Comparison of ENCODE assay signal across 8 cellular contexts in the genomic region with DNA sequence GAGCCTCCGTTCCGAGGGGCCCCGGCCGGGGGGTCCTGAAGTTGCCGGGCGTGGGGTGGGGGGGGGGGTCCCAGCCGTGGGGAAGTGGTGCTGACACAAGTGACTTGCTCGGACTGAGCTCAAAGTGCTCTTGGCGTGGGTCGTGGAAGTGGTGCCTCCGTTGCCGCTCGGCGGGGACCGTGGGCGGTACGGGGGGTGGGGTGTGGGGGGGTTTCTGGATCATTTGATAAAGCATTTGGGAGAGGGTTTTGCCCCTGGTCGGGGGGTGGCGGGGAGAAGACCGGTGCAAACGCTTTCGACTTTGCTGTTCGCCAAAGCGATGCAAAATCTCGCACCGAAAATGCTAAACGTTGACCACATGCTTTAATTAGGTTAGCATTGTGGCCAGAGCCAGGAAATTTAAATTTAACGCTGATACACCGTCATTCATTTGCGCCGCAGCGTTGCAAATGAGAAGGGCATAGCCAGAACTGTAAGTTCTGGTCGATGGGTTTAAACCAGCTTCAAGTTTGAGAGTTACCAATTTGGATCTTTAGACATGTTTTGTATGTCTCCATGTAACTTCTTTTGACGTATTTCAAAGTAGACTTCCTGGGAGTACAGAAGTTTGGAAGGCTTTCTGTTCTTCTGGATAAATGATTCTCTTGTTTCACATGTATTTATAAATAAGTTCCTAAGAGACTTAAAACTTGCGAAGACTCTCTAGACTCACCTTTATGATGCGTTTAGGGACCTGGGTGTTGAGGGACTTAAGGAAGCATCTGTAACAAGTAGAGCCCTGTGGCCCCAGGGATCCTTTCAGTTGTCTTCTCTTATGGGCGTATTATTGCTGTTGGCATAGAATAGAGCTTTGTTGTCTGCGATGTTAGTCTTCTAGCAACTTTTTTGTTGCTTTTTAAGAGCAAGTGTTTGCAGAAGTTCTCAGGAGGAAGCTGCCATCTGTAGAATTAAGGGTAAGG. TPM values are rescaled to one million over a fixed set of nuclear protein-coding genes. Genes with fewer than 3 reads are reported as not detected.
DNase-seq lines count a peak whose midpoint lies in the region; ATAC-seq and TF ChIP-seq lines count a peak whose summit lies in the region.

No MANE protein-coding gene starts in this region.

- intact Hi-C loops in posterior vena cava (cut with DNase I), result loop anchor here in 1 of 2 donors (5.0 kb wide), 1 partner anchor 130 kb away; no protein-coding TSS in a partner anchor

- ATAC-seq in HG03280 (IDR thresholded peaks at IDR 0.05; ENCODE audit: unreplicated experiment) (no peak), HG02571 (IDR thresholded peaks at IDR 0.05; ENCODE audit: unreplicated experiment) (no peak)

- peak; percentile 15 for DNase-seq in SIG-M5 treated with dmso at 0.1 percent for 504 hours (lab: John Stamatoyannopoulos, UW; ENCODE audit: unreplicated experiment)
- no peak for DNase-seq in SIG-M5 (lab: John Stamatoyannopoulos, UW)
- peak; percentile 27 for DNase-seq in LNCaP clone FGC (ENCODE audit: low read depth)
- DNase-seq in activated CD8-positive, alpha-beta memory T cell treated with anti-CD3 and anti-CD28 coated beads, Interleukin-2, amount 50 U/mL, for 48 hours, result peak; percentile 67
- DNase-seq in foreskin fibroblast, result peak; percentile 26 to 66
- peak; percentile 80 for DNase-seq in posterior vena cava (ENCODE audit: low spot score)

- H3K4me3 ChIP-seq in LNCaP clone FGC (ENCODE audit: low read depth, low read length), result peak overlapping the region; percentile 63
- H3K4me3 ChIP-seq in foreskin fibroblast (ENCODE audit: low read depth in 1 of 2, low read length in 2 of 2), result peak overlapping the region; percentile 63 to 80

- TF ChIP-seq CTCF in LNCaP clone FGC (IDR thresholded peaks at IDR 0.05; ENCODE audit: control insufficient read depth, extremely low read depth, insufficient read depth) (no peak), foreskin fibroblast (IDR thresholded peaks at IDR 0.05; ENCODE audit: low read depth, low read length) (no peak)

RNA-seq across cellular contexts. Expression of gene CDYL, which starts 1.0 kb away (rescaled TPM):
- total RNA-seq in posterior vena cava, result 10 to 100 TPM; 38.7 to 38.8 TPM
